In genomic region chr1:98044766-98045165, GRCh38 we compare ENCODE assay signal across 9 cellular contexts.
DNase-seq lines count a peak whose midpoint lies in the region; FAIRE-seq and TF ChIP-seq lines count a peak whose summit lies in the region.
"Had no signal": no experiment of that assay in that cellular context is flagged by ENCODE, and none has a peak within 500 bp of the region (broad histone marks: within the 10 kb centered on the region; RNA-seq: fewer than 3 reads in every experiment).

No MANE protein-coding gene starts in this region.

- POLR2A ChIA-PET in AG04450 (lab: Yijun Ruan, JAX) (interaction anchor here (0.6 kb wide), 1 partner anchor 410 kb away, joined by 3 read pairs; no protein-coding TSS in a partner anchor), OCI-LY7 (lab: Charles Lee) (no interaction called here)

- DNase-seq in AG04450 (ENCODE audit: low read depth, low spot score) (no peak), HFF-Myc (ENCODE audit: extremely low read depth, low read depth) (no peak), bronchial epithelial cell (ENCODE audit: low read depth) (no peak), esophagus squamous epithelium (lab: John Stamatoyannopoulos, UW) (no peak), OCI-LY7 (ENCODE audit: low spot score) (no peak), H54 (ENCODE audit: insufficient read length, low spot score) (no peak)
- DNase-seq in stimulated activated CD4-positive, alpha-beta T cell treated with anti-CD3 and anti-CD28 coated beads, Interleukin-12 subunit alpha, Interleukin-12 subunit beta, amount 100 ng/mL, for 4 hours = no peak
- DNase-seq: erythroblast had no signal

- 82 to 90% methylated on average over 9 to 12 of the region's 16 CpGs for WGBS in mesodermal cell (ENCODE audit: insufficient coverage in 2 of 2), 2 experiments
- WGBS in esophagus squamous epithelium, 2 donors = 5 to 25% methylated on average over 11 to 15 of the region's 16 CpGs

- no peaks in the 10 kb centered on the region for H3K9me3 ChIP-seq in AG04450 (ENCODE audit: control insufficient read depth, insufficient read depth, low read length)
- no peaks in the 10 kb centered on the region for H3K9me3 ChIP-seq in mesodermal cell (ENCODE audit: control insufficient read depth, low read length)
- no peaks in the 10 kb centered on the region for H3K9me3 ChIP-seq in esophagus squamous epithelium
- H3K9me3 ChIP-seq in OCI-LY7 (ENCODE audit: low read length) = no peaks in the 10 kb centered on the region

- no peak for TF ChIP-seq CTCF in AG04450 (IDR thresholded peaks at IDR 0.05; ENCODE audit: low read depth, low read length)
- TF ChIP-seq CTCF in HFF-Myc (IDR thresholded peaks at IDR 0.05; ENCODE audit: low read depth, low read length, missing control alignments) = no peak
- TF ChIP-seq CTCF in bronchial epithelial cell (IDR thresholded peaks at IDR 0.05; ENCODE audit: insufficient read depth, low read length, severe bottlenecking) = no peak
- no peak for TF ChIP-seq CTCF in esophagus squamous epithelium (IDR thresholded peaks at IDR 0.05)
- TF ChIP-seq CTCF in OCI-LY7 (conservative IDR thresholded peaks at IDR 0.05; ENCODE audit: low read length) = no peak

- intact Hi-C loops in esophagus squamous epithelium (cut with DNase I) (no loop called here), OCI-LY7 (cut with micrococcal nuclease; ENCODE audit: unreplicated experiment) (no loop called here)

- H3K27ac ChIP-seq in AG04450 (ENCODE audit: low read depth, low read length) = peak overlapping the region; percentile 59
- no peak overlapping the region for H3K27ac ChIP-seq in mesodermal cell (ENCODE audit: low read depth, low read length, severe bottlenecking)
- H3K27ac ChIP-seq in esophagus squamous epithelium = no peak overlapping the region
- no peak overlapping the region for H3K27ac ChIP-seq in OCI-LY7 (ENCODE audit: low read depth, low read length, poor library complexity, severe bottlenecking)

- TF ChIP-seq POLR2A in esophagus squamous epithelium (IDR thresholded peaks at IDR 0.05) (no peak), H54 (IDR thresholded peaks at IDR 0.05; ENCODE audit: low read depth, low read length) (no peak)

- CTCF ChIA-PET in AG04450 (lab: Charles Lee) = interaction anchor here (1.1 to 3.6 kb wide), 3 partner anchors 9 to 423 kb away, joined by 3 to 15 read pairs (median 4); no protein-coding TSS in a partner anchor
- CTCF ChIA-PET in OCI-LY7 (lab: Charles Lee; ENCODE audit: unreplicated experiment) = no interaction called here

- H3K4me3 ChIP-seq in AG04450 (ENCODE audit: low read depth, low read length) (peak overlapping the region; percentile 85), HFF-Myc (replicated peaks; ENCODE audit: low read depth, low read length) (peak overlapping the region; percentile 50), bronchial epithelial cell (ENCODE audit: low read depth, low read length) (peak overlapping the region; percentile 52), mesodermal cell (ENCODE audit: extremely low read depth, insufficient read depth, low read length, poor library complexity, severe bottlenecking) (peak overlapping the region; percentile 55), esophagus squamous epithelium (peak overlapping the region in 2 of 4 donors; percentile 44 to 65), OCI-LY7 (ENCODE audit: low read depth, low read length, poor library complexity, severe bottlenecking) (no peak overlapping the region)

- BruUV-seq in OCI-LY7 (replicated peaks; lab: Mats Ljungman, UMichigan) = no TSS peak

- no peaks in the 10 kb centered on the region for H3K36me3 ChIP-seq in bronchial epithelial cell (ENCODE audit: control insufficient read depth, insufficient read depth, low read length)
- no peaks in the 10 kb centered on the region for H3K36me3 ChIP-seq in mesodermal cell (ENCODE audit: control insufficient read depth, insufficient read depth, low read length)
- H3K36me3 ChIP-seq in esophagus squamous epithelium = no peaks in the 10 kb centered on the region
- no peaks in the 10 kb centered on the region for H3K36me3 ChIP-seq in OCI-LY7 (ENCODE audit: insufficient read depth, low read length)

- no peaks in the 10 kb centered on the region for H3K9me2 ChIP-seq in OCI-LY7 (ENCODE audit: insufficient read depth, low read length)

- no peak for FAIRE-seq in bronchial epithelial cell (lab: Jason Lieb, UNC)
- no peak for FAIRE-seq in H54 (lab: Jason Lieb, UNC)

- no peak overlapping the region for H3K4me2 ChIP-seq in OCI-LY7 (ENCODE audit: low read length)

- no peak overlapping the region for H2AFZ ChIP-seq in OCI-LY7 (ENCODE audit: low read length)

- H3K27me3 ChIP-seq in AG04450 (ENCODE audit: control insufficient read depth, insufficient read depth, low read length) (no peaks in the 10 kb centered on the region), bronchial epithelial cell (ENCODE audit: control insufficient read depth, insufficient read depth, low read length) (peaks cover 27% of the 10 kb centered on the region), esophagus squamous epithelium (peaks cover 8 to 82% (median 27%) of the 10 kb centered on the region in 4 donors)

- no peaks in the 10 kb centered on the region for H3K4me1 ChIP-seq in mesodermal cell (ENCODE audit: control insufficient read depth, insufficient read depth, low read length, poor library complexity, severe bottlenecking)
- H3K4me1 ChIP-seq in esophagus squamous epithelium = peaks cover 9 to 34% (median 15%) of the 10 kb centered on the region in 3 donors
- no peaks in the 10 kb centered on the region for H3K4me1 ChIP-seq in OCI-LY7 (ENCODE audit: insufficient read depth, low read length, poor library complexity, severe bottlenecking)

- H3K79me2 ChIP-seq in OCI-LY7 (ENCODE audit: insufficient read depth, low read depth, low read length) = no peaks in the 10 kb centered on the region; the same call in 1 of the 2 replicates

- no peaks in the 10 kb centered on the region for H4K20me1 ChIP-seq in OCI-LY7 (ENCODE audit: insufficient read depth, low read length)
